Comparison of ENCODE assay signal across 8 cellular contexts in the genomic region with DNA sequence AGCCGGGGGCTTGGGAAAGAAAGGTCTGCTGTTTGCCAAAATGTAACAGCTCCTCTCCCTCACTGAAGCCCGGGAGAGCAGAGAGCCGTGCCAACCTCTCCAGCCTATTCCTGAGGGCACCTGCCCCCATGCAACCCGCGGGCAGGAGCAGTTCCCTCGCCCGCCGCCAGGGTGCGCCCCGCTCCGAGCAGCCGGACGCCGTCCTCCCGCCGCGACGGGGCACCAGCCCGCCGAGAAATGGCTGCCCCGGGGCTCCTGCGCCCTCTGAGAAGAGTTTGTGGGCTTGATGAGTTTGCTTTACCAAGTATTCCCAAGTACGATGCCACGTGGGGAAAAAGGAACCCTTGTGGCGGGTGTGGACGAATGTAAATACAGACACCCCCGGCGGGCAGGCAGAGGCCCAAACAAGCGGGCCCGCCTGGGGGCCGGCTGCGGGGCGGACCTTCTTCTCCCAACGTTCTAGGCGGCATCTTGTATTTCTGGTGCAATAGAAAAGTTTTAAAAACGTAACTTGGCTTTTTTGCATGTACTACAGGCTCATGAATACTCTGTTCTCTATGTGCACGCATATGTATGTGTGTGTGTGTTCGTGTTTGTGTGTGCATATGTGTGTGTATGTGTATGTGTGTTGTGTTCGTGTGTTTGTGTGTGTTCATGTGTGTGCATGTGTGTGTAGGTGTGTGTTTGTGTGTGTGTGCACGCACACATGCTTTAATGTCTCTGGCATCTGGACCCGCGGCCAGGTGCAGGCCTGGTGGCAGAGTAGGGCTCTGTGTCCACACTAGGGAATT.
A peak's percentile ranks its signal among the peaks of the same experiment; 100 is the strongest.
DNase-seq lines count a peak whose midpoint lies in the region; ATAC-seq and TF ChIP-seq lines count a peak whose summit lies in the region.

No MANE protein-coding gene starts in this region.

- peaks cover 2% of the 10 kb centered on the region for H3K9me3 Mint-ChIP-seq in activated naive CD4-positive, alpha-beta T cell treated with anti-CD3 and anti-CD28 coated beads for 36 hours

- no peak overlapping the region for H3K4me3 Mint-ChIP-seq in activated naive CD4-positive, alpha-beta T cell treated with anti-CD3 and anti-CD28 coated beads for 36 hours

- H3K4me1 Mint-ChIP-seq in activated naive CD4-positive, alpha-beta T cell treated with anti-CD3 and anti-CD28 coated beads for 36 hours (ENCODE audit: low read depth) = no peaks in the 10 kb centered on the region

- peak; percentile 75 for ATAC-seq in GM19023 (IDR thresholded peaks at IDR 0.05; ENCODE audit: unreplicated experiment)

- intact Hi-C loops in activated naive CD4-positive, alpha-beta T cell treated with anti-CD3 and anti-CD28 coated beads for 36 hours (cut with micrococcal nuclease) = loop anchor here (1.0 to 2.0 kb wide), 3 partner anchors 74 to 169 kb away; partner anchors contain the start of gene CHSY1
- intact Hi-C loops in cardiac septum (cut with DNase I) (loop anchor here (1.0 to 5.0 kb wide), 3 partner anchors 32 to 169 kb away; no protein-coding TSS in a partner anchor), vagina (cut with DNase I) (loop anchor here (2.0 to 5.0 kb wide), 2 partner anchors 72 to 162 kb away; no protein-coding TSS in a partner anchor)

- no peak overlapping the region for H3K27ac Mint-ChIP-seq in activated naive CD4-positive, alpha-beta T cell treated with anti-CD3 and anti-CD28 coated beads for 36 hours

- H3K9me3 ChIP-seq in SK-N-MC (ENCODE audit: low read depth, low read length) (no peaks in the 10 kb centered on the region), vagina (no peaks in the 10 kb centered on the region)

- no peaks in the 10 kb centered on the region for H3K36me3 ChIP-seq in SK-N-MC (ENCODE audit: insufficient read depth, low read length)
- H3K36me3 ChIP-seq in vagina = no peaks in the 10 kb centered on the region

- peak overlapping the region; percentile 56; the same call in 1 of the 2 replicates for H3K27ac ChIP-seq in SK-N-MC
- no peak overlapping the region for H3K27ac ChIP-seq in vagina

- TF ChIP-seq POLR2A in vagina (IDR thresholded peaks at IDR 0.05) = no peak

- H3K27me3 Mint-ChIP-seq in activated naive CD4-positive, alpha-beta T cell treated with anti-CD3 and anti-CD28 coated beads for 36 hours (ENCODE audit: low read depth) = no peaks in the 10 kb centered on the region

- TF ChIP-seq CTCF in vagina (IDR thresholded peaks at IDR 0.05) = peak; percentile 98 to 100 (median 99)

- DNase-seq in Ammon's horn (ENCODE audit: low spot score) (peak; percentile 40), HS-27A (ENCODE audit: low read depth) (peak; percentile 12), SK-N-MC (ENCODE audit: low read depth, low spot score) (no peak), cardiac septum (ENCODE audit: low spot score) (peak; percentile 92), retina (peak; percentile 85), vagina (ENCODE audit: extremely low spot score in 2 of 2) (no peak)
- peak; percentile 83 for DNase-seq in activated naive CD4-positive, alpha-beta T cell treated with anti-CD3 and anti-CD28 coated beads for 36 hours

- CTCF ChIA-PET in activated naive CD4-positive, alpha-beta T cell treated with anti-CD3 and anti-CD28 coated beads for 36 hours (lab: Charles Lee) = interaction anchor here (0.6 to 8.2 kb wide), 17 partner anchors 15 to 184 kb away, joined by 3 to 89 read pairs (median 4); no protein-coding TSS in a partner anchor

- H3K27me3 ChIP-seq in vagina = no peaks in the 10 kb centered on the region

- no peaks in the 10 kb centered on the region for H3K36me3 Mint-ChIP-seq in activated naive CD4-positive, alpha-beta T cell treated with anti-CD3 and anti-CD28 coated beads for 36 hours (ENCODE audit: low read depth)

- peak overlapping the region; percentile 66 for H3K9ac ChIP-seq in SK-N-MC (ENCODE audit: insufficient read length)

- H3K4me3 ChIP-seq in SK-N-MC (peak overlapping the region; percentile 65), vagina (peak overlapping the region; percentile 1 to 23)

- peaks cover 30% of the 10 kb centered on the region for H3K4me1 ChIP-seq in vagina

Comparison
In these comparisons a context has a peak if more than half of its experiments do, and no peak if none do; other contexts are left out.
1. DNase-seq: peak in Ammon's horn (single experiment), HS-27A (single experiment), activated naive CD4-positive, alpha-beta T cell treated with anti-CD3 and anti-CD28 coated beads for 36 hours (single experiment), cardiac septum (single experiment) and retina (single experiment); none in SK-N-MC (single experiment) and vagina (0 of 2).